Comparison of ENCODE assay signal across 19 cellular contexts in the genomic region with DNA sequence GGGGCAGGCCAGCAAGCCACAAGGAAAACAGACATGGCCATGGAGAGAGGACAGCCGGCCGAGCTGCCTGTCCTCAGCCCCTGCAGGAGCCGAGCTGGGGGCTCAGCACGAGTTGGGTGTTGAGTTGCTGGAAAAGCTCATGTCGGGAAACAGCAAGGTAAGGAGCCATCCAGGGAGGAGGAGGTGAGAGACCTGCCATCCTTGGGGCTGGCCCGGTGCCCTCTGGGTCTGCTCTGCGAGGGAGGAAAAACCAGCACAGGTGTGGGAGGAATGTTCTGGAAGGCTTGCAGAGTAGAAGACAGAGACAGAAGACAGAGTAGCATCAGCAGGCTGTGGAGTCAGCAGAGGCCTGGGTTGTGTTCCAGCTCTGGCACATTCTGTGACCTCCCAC.
DNase-seq lines count a peak whose midpoint lies in the region; ATAC-seq, FAIRE-seq and TF ChIP-seq lines count a peak whose summit lies in the region.
"Had no signal": no experiment of that assay in that cellular context is flagged by ENCODE, and none has a peak within 500 bp of the region (broad histone marks: within the 10 kb centered on the region; RNA-seq: fewer than 3 reads in every experiment).

No MANE protein-coding gene starts in this region.

- no peak for TF ChIP-seq POLR2A in lower leg skin (IDR thresholded peaks at IDR 0.05)

- peak overlapping the region; percentile 58 for H3K18ac ChIP-seq in neuronal stem cell (ENCODE audit: low read length)

- no peak overlapping the region for H3K4ac ChIP-seq in neuronal stem cell (ENCODE audit: low read length)

- TF ChIP-seq CTCF in right atrium auricular region (IDR thresholded peaks at IDR 0.05) (no peak), lower leg skin (IDR thresholded peaks at IDR 0.05) (no peak), kidney (IDR thresholded peaks at IDR 0.05; ENCODE audit: borderline replicate concordance, extremely low read depth, insufficient read depth) (no peak)

- H3K23ac ChIP-seq in neuronal stem cell (ENCODE audit: low read depth, low read length, poor library complexity), result no peak overlapping the region

- H4K91ac ChIP-seq in neuronal stem cell (ENCODE audit: low read depth, low read length, poor library complexity), result no peak overlapping the region

- no peaks in the 10 kb centered on the region for H3K27me3 ChIP-seq in right atrium auricular region
- H3K27me3 ChIP-seq in neuronal stem cell (ENCODE audit: control insufficient read depth in 3 of 3, insufficient read depth in 3 of 3, low read depth in 1 of 3, low read length in 3 of 3), result no peaks in the 10 kb centered on the region

- intact Hi-C loops in cardiac septum (cut with DNase I), result no loop called here
- intact Hi-C loops in lower leg skin (cut with DNase I; ENCODE audit: low total_unique reads), result no loop called here
- intact Hi-C loops in kidney (cut with DNase I), result no loop called here

- WGBS in lower leg skin, 2 donors, result 65 to 70% methylated on average over 7 of the region's 7 CpGs
- no CpG with 5 or more reads among the region's 7 CpGs for WGBS in neuronal stem cell (ENCODE audit: extremely low coverage in 2 of 2, insufficient read length in 2 of 2, insufficient replicate concordance in 1 of 2), 2 donors

- no peaks in the 10 kb centered on the region for H3K9me3 ChIP-seq in right atrium auricular region
- no peaks in the 10 kb centered on the region for H3K9me3 ChIP-seq in neuronal stem cell (replicated peaks in 1 of 2; ENCODE audit: control insufficient read depth in 2 of 2, insufficient read depth in 1 of 2, low read depth in 1 of 2, low read length in 2 of 2)
- H3K9me3 ChIP-seq in kidney (ENCODE audit: control insufficient read depth in 1 of 2, low read length in 2 of 2), result no peaks in the 10 kb centered on the region
- H3K9me3 ChIP-seq: A549, HAP-1 had no signal

- H3K79me1 ChIP-seq in neuronal stem cell (ENCODE audit: low read depth, low read length), result no peaks in the 10 kb centered on the region

- H2AFZ ChIP-seq in neuronal stem cell (ENCODE audit: low read length), result no peak overlapping the region

- H3K4me2 ChIP-seq in neuronal stem cell (ENCODE audit: insufficient read depth, low read length, poor library complexity, severe bottlenecking), result no peak overlapping the region
- H3K4me2 ChIP-seq: A549 had no signal

- H3K36me3 ChIP-seq in right atrium auricular region (no peaks in the 10 kb centered on the region), neuronal stem cell (replicated peaks in 1 of 2; ENCODE audit: control insufficient read depth in 2 of 2, insufficient read depth in 2 of 2, low read length in 2 of 2) (no peaks in the 10 kb centered on the region), kidney (ENCODE audit: control insufficient read depth in 1 of 2, insufficient read depth in 2 of 2, low read length in 2 of 2) (no peaks in the 10 kb centered on the region)
- H3K36me3 ChIP-seq: HAP-1 had no signal

- H2AK5ac ChIP-seq in neuronal stem cell (ENCODE audit: low read depth, low read length), result peak overlapping the region; percentile 70

- H2BK5ac ChIP-seq in neuronal stem cell (ENCODE audit: low read length), result no peak overlapping the region

- H4K8ac ChIP-seq in neuronal stem cell (ENCODE audit: low read depth, low read length), result no peak overlapping the region

- H3K4me3 ChIP-seq in right atrium auricular region (no peak overlapping the region), lower leg skin (ENCODE audit: low read depth, poor library complexity, severe bottlenecking) (no peak overlapping the region), neuronal stem cell (ENCODE audit: low read length in 2 of 2) (no peak overlapping the region), kidney (ENCODE audit: low read length in 2 of 2) (no peak overlapping the region)
- H3K4me3 ChIP-seq: A549, HAP-1 had no signal

- no peak overlapping the region for H3K14ac ChIP-seq in neuronal stem cell (ENCODE audit: low read length)

- no peak for ATAC-seq in GM18502 (IDR thresholded peaks at IDR 0.05; ENCODE audit: poor library complexity, unreplicated experiment)
- ATAC-seq: A549; CD8-positive, alpha-beta T cell had no signal

- no peak overlapping the region for H2BK12ac ChIP-seq in neuronal stem cell (ENCODE audit: low read length)

- H3K9ac ChIP-seq in neuronal stem cell (ENCODE audit: low read depth, low read length, poor library complexity) (no peak overlapping the region), kidney (ENCODE audit: low read length in 2 of 2) (no peak overlapping the region)

- H3K4me1 ChIP-seq in right atrium auricular region (no peaks in the 10 kb centered on the region), neuronal stem cell (ENCODE audit: control insufficient read depth in 2 of 2, insufficient read depth in 1 of 2, low read depth in 1 of 2, low read length in 2 of 2) (no peaks in the 10 kb centered on the region), kidney (ENCODE audit: control insufficient read depth in 1 of 2, insufficient read depth in 1 of 2, low read depth in 1 of 2, low read length in 2 of 2) (no peaks in the 10 kb centered on the region)
- H3K4me1 ChIP-seq: A549, HAP-1 had no signal

- peak; percentile 36 for DNase-seq in right atrium auricular region (ENCODE audit: low spot score)
- no peak for DNase-seq in cardiac septum (ENCODE audit: low spot score)
- peak; percentile 2 to 45 for DNase-seq in lower leg skin (ENCODE audit: low spot score in 2 of 2)
- no peak for DNase-seq in neuronal stem cell (ENCODE audit: low spot score)
- DNase-seq in kidney, result no peak
- no peak for DNase-seq in HTR-8/SVneo (ENCODE audit: insufficient read length, low spot score)
- DNase-seq: COR-L47, DMS153, DMS79 treated with DMSO at 0.1 percent for 48 hours, EL, HFFc6 had no signal

- FAIRE-seq in kidney (lab: Jason Lieb, UNC) (no peak), HTR-8/SVneo (lab: Jason Lieb, UNC) (no peak)
- FAIRE-seq: A549, D721Med, G401.6, GM12891, H1 had no signal

- no peak overlapping the region for H2BK120ac ChIP-seq in neuronal stem cell (ENCODE audit: low read depth, low read length)

- H2BK15ac ChIP-seq in neuronal stem cell (ENCODE audit: low read length), result peak overlapping the region; percentile 79

- H3K27ac ChIP-seq in right atrium auricular region (no peak overlapping the region), neuronal stem cell (replicated peaks; ENCODE audit: low read length) (no peak overlapping the region), kidney (ENCODE audit: low read depth in 2 of 2, low read length in 2 of 2) (no peak overlapping the region)
- H3K27ac ChIP-seq: A549 had no signal

Comparison
In these comparisons a context has a peak if more than half of its experiments do, and no peak if none do; other contexts are left out.
1. DNase-seq: peak in right atrium auricular region (single experiment) and lower leg skin (2 of 2); none in cardiac septum (single experiment), neuronal stem cell (single experiment), kidney (single experiment) and HTR-8/SVneo (single experiment).